Comparison of ENCODE assay signal across 1 cellular context in the genomic region with DNA sequence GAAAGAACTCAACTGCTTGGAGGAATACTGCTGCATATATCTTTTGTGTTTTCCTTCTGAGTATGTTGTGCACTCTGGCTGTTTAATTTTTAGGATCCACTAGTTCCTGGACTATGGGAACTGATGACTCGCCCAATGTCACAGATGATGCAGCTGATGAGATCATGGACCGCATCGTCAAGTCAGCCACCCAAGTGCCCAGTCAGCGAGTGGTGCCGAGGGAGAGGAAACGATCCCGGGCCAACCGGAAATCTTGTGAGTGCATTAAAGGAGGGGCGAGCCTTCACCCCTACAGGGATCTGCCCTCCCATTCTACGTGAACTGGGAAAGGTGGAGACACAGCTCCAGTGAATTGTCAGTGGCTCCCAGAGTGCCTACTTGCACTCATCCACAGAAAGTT.
TF ChIP-seq lines count a peak whose summit lies in the region.

No MANE protein-coding gene starts in this region.

TF ChIP-seq in WTC11, 78 proteins besides CTCF, POLR2A, EP300 and RAD21 (continued from another document):
- TF ChIP-seq, protein P1, sequence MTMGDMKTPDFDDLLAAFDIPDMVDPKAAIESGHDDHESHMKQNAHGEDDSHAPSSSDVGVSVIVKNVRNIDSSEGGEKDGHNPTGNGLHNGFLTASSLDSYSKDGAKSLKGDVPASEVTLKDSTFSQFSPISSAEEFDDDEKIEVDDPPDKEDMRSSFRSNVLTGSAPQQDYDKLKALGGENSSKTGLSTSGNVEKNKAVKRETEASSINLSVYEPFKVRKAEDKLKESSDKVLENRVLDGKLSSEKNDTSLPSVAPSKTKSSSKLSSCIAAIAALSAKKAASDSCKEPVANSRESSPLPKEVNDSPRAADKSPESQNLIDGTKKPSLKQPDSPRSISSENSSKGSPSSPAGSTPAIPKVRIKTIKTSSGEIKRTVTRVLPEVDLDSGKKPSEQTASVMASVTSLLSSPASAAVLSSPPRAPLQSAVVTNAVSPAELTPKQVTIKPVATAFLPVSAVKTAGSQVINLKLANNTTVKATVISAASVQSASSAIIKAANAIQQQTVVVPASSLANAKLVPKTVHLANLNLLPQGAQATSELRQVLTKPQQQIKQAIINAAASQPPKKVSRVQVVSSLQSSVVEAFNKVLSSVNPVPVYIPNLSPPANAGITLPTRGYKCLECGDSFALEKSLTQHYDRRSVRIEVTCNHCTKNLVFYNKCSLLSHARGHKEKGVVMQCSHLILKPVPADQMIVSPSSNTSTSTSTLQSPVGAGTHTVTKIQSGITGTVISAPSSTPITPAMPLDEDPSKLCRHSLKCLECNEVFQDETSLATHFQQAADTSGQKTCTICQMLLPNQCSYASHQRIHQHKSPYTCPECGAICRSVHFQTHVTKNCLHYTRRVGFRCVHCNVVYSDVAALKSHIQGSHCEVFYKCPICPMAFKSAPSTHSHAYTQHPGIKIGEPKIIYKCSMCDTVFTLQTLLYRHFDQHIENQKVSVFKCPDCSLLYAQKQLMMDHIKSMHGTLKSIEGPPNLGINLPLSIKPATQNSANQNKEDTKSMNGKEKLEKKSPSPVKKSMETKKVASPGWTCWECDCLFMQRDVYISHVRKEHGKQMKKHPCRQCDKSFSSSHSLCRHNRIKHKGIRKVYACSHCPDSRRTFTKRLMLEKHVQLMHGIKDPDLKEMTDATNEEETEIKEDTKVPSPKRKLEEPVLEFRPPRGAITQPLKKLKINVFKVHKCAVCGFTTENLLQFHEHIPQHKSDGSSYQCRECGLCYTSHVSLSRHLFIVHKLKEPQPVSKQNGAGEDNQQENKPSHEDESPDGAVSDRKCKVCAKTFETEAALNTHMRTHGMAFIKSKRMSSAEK (CRISPR knock-in tag; IDR thresholded peaks at IDR 0.05; ENCODE audit: borderline replicate concordance): no peak
- TF ChIP-seq, protein P2, sequence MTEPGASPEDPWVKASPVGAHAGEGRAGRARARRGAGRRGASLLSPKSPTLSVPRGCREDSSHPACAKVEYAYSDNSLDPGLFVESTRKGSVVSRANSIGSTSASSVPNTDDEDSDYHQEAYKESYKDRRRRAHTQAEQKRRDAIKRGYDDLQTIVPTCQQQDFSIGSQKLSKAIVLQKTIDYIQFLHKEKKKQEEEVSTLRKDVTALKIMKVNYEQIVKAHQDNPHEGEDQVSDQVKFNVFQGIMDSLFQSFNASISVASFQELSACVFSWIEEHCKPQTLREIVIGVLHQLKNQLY (CRISPR knock-in tag; IDR thresholded peaks at IDR 0.05): no peak
- TF ChIP-seq, protein P3, sequence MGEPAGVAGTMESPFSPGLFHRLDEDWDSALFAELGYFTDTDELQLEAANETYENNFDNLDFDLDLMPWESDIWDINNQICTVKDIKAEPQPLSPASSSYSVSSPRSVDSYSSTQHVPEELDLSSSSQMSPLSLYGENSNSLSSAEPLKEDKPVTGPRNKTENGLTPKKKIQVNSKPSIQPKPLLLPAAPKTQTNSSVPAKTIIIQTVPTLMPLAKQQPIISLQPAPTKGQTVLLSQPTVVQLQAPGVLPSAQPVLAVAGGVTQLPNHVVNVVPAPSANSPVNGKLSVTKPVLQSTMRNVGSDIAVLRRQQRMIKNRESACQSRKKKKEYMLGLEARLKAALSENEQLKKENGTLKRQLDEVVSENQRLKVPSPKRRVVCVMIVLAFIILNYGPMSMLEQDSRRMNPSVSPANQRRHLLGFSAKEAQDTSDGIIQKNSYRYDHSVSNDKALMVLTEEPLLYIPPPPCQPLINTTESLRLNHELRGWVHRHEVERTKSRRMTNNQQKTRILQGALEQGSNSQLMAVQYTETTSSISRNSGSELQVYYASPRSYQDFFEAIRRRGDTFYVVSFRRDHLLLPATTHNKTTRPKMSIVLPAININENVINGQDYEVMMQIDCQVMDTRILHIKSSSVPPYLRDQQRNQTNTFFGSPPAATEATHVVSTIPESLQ (CRISPR knock-in tag; IDR thresholded peaks at IDR 0.05): no peak
